In genomic region chr15:74609938-74610301, GRCh38 we compare ENCODE assay signal across 18 cellular contexts. TPM values are rescaled to one million over a fixed set of nuclear protein-coding genes. Genes with fewer than 3 reads are reported as not detected.
DNase-seq lines count a peak whose midpoint lies in the region; ATAC-seq and TF ChIP-seq lines count a peak whose summit lies in the region.
"Had no signal": no experiment of that assay in that cellular context is flagged by ENCODE, and none has a peak within 500 bp of the region (broad histone marks: within the 10 kb centered on the region; RNA-seq: fewer than 3 reads in every experiment).

No MANE protein-coding gene starts in this region.

- ATAC-seq in HG02970 (IDR thresholded peaks at IDR 0.05; ENCODE audit: low FRiP score, unreplicated experiment): no peak

- no peak overlapping the region for H4K91ac ChIP-seq in neuronal stem cell (ENCODE audit: low read depth, low read length, poor library complexity)

- H3K4me1 ChIP-seq in cardiac muscle cell (ENCODE audit: low read depth) (peaks cover 14% of the 10 kb centered on the region), hepatocyte (ENCODE audit: insufficient read depth) (no peaks in the 10 kb centered on the region), neuronal stem cell (ENCODE audit: control insufficient read depth in 2 of 2, insufficient read depth in 1 of 2, low read depth in 1 of 2, low read length in 2 of 2) (peaks cover 0 to 5% of the 10 kb centered on the region in 2 donors)

- no peaks in the 10 kb centered on the region for H3K9me2 ChIP-seq in hepatocyte (replicated peaks; ENCODE audit: insufficient read depth)

- H3K79me2 ChIP-seq in hepatocyte: no peaks in the 10 kb centered on the region

- H3K36me3 Mint-ChIP-seq in progenitor cell of endocrine pancreas (ENCODE audit: insufficient read depth): no peaks in the 10 kb centered on the region

- no peaks in the 10 kb centered on the region for H3K36me3 ChIP-seq in cardiac muscle cell
- no peaks in the 10 kb centered on the region for H3K36me3 ChIP-seq in hepatocyte (replicated peaks; ENCODE audit: insufficient read depth, low read depth)
- H3K36me3 ChIP-seq in neuronal stem cell (replicated peaks in 1 of 2; ENCODE audit: control insufficient read depth in 2 of 2, insufficient read depth in 2 of 2, low read length in 2 of 2): no peaks in the 10 kb centered on the region

- no peaks in the 10 kb centered on the region for H4K20me1 ChIP-seq in hepatocyte (ENCODE audit: insufficient read depth, poor library complexity, severe bottlenecking)

- H2BK12ac ChIP-seq in neuronal stem cell (ENCODE audit: low read length): no peak overlapping the region

- H2BK15ac ChIP-seq in neuronal stem cell (ENCODE audit: low read length): peak overlapping the region; percentile 71

- intact Hi-C loops in cardiac septum (cut with DNase I): no loop called here

- H3K9me3 Mint-ChIP-seq in progenitor cell of endocrine pancreas (ENCODE audit: low read depth): no peaks in the 10 kb centered on the region
- H3K9me3 Mint-ChIP-seq: CD4-positive, alpha-beta T cell; H9 had no signal

- H3K27ac Mint-ChIP-seq in progenitor cell of endocrine pancreas: no peak overlapping the region
- H3K27ac Mint-ChIP-seq: B cell; CD4-positive, alpha-beta T cell; H9 had no signal

- no peak overlapping the region for H2BK5ac ChIP-seq in neuronal stem cell (ENCODE audit: low read length)

- H3K9me3 ChIP-seq in cardiac muscle cell (ENCODE audit: low read depth): no peaks in the 10 kb centered on the region
- no peaks in the 10 kb centered on the region for H3K9me3 ChIP-seq in hepatocyte (ENCODE audit: low read depth)
- H3K9me3 ChIP-seq in neuronal stem cell (replicated peaks in 1 of 2; ENCODE audit: control insufficient read depth in 2 of 2, insufficient read depth in 1 of 2, low read depth in 1 of 2, low read length in 2 of 2): no peaks in the 10 kb centered on the region

- DNase-seq in cardiac muscle cell (ENCODE audit: low read depth in 1 of 2, low spot score in 1 of 2): no peak
- no peak for DNase-seq in cardiac septum (ENCODE audit: low spot score)
- DNase-seq in COLO668 (lab: John Stamatoyannopoulos, UW; ENCODE audit: unreplicated experiment): peak; percentile 16
- DNase-seq in hepatocyte (ENCODE audit: low spot score): peak; percentile 32
- DNase-seq in neuronal stem cell (ENCODE audit: low spot score): no peak
- no peak for DNase-seq in progenitor cell of endocrine pancreas (ENCODE audit: low spot score, unreplicated experiment)
- no peak for DNase-seq in LoVo (ENCODE audit: low spot score)
- DNase-seq: CD4-positive, alpha-beta T cell; DMS153; DMS79; GDM1; GOT3; H9; IMR-90 had no signal

- H3K27me3 ChIP-seq in cardiac muscle cell: no peaks in the 10 kb centered on the region
- H3K27me3 ChIP-seq in hepatocyte: no peaks in the 10 kb centered on the region
- peaks cover 0 to 3% (median 0%) of the 10 kb centered on the region in 3 experiments for H3K27me3 ChIP-seq in neuronal stem cell (ENCODE audit: control insufficient read depth in 3 of 3, insufficient read depth in 3 of 3, low read depth in 1 of 3, low read length in 3 of 3)

- H2AK5ac ChIP-seq in neuronal stem cell (ENCODE audit: low read depth, low read length): peak overlapping the region; percentile 48

- no peak overlapping the region for H3K18ac ChIP-seq in neuronal stem cell (ENCODE audit: low read length)

- H2AFZ ChIP-seq in hepatocyte (no peak overlapping the region), neuronal stem cell (ENCODE audit: low read length) (no peak overlapping the region)

- no peak overlapping the region for H3K4ac ChIP-seq in neuronal stem cell (ENCODE audit: low read length)

- H3K27me3 Mint-ChIP-seq in progenitor cell of endocrine pancreas: peaks cover 8% of the 10 kb centered on the region
- H3K27me3 Mint-ChIP-seq: B cell; CD4-positive, alpha-beta T cell had no signal

- H3K4me3 Mint-ChIP-seq in progenitor cell of endocrine pancreas (ENCODE audit: low read depth): no peak overlapping the region
- H3K4me3 Mint-ChIP-seq: B cell; CD4-positive, alpha-beta T cell; H9 had no signal

- H3K79me1 ChIP-seq in neuronal stem cell (ENCODE audit: low read depth, low read length): no peaks in the 10 kb centered on the region

- H3K27ac ChIP-seq in cardiac muscle cell (peak overlapping the region; percentile 56), hepatocyte (no peak overlapping the region), neuronal stem cell (replicated peaks; ENCODE audit: low read length) (no peak overlapping the region)
- H3K27ac ChIP-seq: C4-2B had no signal

- WGBS in hepatocyte (ENCODE audit: low lambda C conversion rate, missing lambda C conversion rate): 87% methylated on average over 3 of the region's 3 CpGs
- WGBS in neuronal stem cell (ENCODE audit: extremely low coverage in 2 of 2, insufficient read length in 2 of 2, insufficient replicate concordance in 1 of 2), 2 donors: no CpG with 5 or more reads among the region's 3 CpGs

- H3K4me3 ChIP-seq in cardiac muscle cell (no peak overlapping the region), hepatocyte (no peak overlapping the region), neuronal stem cell (ENCODE audit: low read length in 2 of 2) (no peak overlapping the region)
- H3K4me3 ChIP-seq: K562 had no signal

- H3K4me2 ChIP-seq in hepatocyte: no peak overlapping the region
- no peak overlapping the region for H3K4me2 ChIP-seq in neuronal stem cell (ENCODE audit: insufficient read depth, low read length, poor library complexity, severe bottlenecking)

- H4K8ac ChIP-seq in neuronal stem cell (ENCODE audit: low read depth, low read length): no peak overlapping the region

- no peak overlapping the region for H3K9ac ChIP-seq in neuronal stem cell (ENCODE audit: low read depth, low read length, poor library complexity)

- H3K4me1 Mint-ChIP-seq in progenitor cell of endocrine pancreas (ENCODE audit: low read depth): no peaks in the 10 kb centered on the region

- H2BK120ac ChIP-seq in neuronal stem cell (ENCODE audit: low read depth, low read length): no peak overlapping the region

- TF ChIP-seq CTCF in cardiac muscle cell (IDR thresholded peaks at IDR 0.05; ENCODE audit: low read depth, low read length): no peak
- no peak for TF ChIP-seq CTCF in hepatocyte (IDR thresholded peaks at IDR 0.05; ENCODE audit: poor library complexity)
- TF ChIP-seq CTCF in progenitor cell of endocrine pancreas (IDR thresholded peaks at IDR 0.05; ENCODE audit: unreplicated experiment): no peak

- H3K14ac ChIP-seq in neuronal stem cell (ENCODE audit: low read length): no peak overlapping the region

- no peak overlapping the region for H3K23ac ChIP-seq in neuronal stem cell (ENCODE audit: low read depth, low read length, poor library complexity)

RNA-seq across cellular contexts. Expression of gene CLK3, which starts 5.7 kb away (rescaled TPM):
- total RNA-seq in cardiac muscle cell: 193 and 319 TPM in 2 replicates
- 100 and 125 TPM in 2 replicates for polyA plus RNA-seq in cardiac muscle cell
- 53.1 TPM for total RNA-seq in cardiac septum
- total RNA-seq in hepatocyte: 71.3 and 94.6 TPM in 2 replicates
- polyA plus RNA-seq in hepatocyte: 69.0 and 91.7 TPM in 2 replicates
- 63.5 TPM for polyA plus RNA-seq in neuronal stem cell (2013, experiment 1 of 2)
- polyA plus RNA-seq in neuronal stem cell (2013, experiment 2 of 2): 65.4 TPM
- total RNA-seq in progenitor cell of endocrine pancreas: 74.5 and 76.0 TPM in 2 replicates

Comparison
In these comparisons a context has a peak if more than half of its experiments do, and no peak if none do; other contexts are left out.
1. DNase-seq: peak in COLO668 (single experiment) and hepatocyte (single experiment); none in cardiac muscle cell (0 of 2), cardiac septum (single experiment), neuronal stem cell (single experiment), progenitor cell of endocrine pancreas (single experiment) and LoVo (single experiment).